ENCODE assay signal across 27 cellular contexts in the genomic region with DNA sequence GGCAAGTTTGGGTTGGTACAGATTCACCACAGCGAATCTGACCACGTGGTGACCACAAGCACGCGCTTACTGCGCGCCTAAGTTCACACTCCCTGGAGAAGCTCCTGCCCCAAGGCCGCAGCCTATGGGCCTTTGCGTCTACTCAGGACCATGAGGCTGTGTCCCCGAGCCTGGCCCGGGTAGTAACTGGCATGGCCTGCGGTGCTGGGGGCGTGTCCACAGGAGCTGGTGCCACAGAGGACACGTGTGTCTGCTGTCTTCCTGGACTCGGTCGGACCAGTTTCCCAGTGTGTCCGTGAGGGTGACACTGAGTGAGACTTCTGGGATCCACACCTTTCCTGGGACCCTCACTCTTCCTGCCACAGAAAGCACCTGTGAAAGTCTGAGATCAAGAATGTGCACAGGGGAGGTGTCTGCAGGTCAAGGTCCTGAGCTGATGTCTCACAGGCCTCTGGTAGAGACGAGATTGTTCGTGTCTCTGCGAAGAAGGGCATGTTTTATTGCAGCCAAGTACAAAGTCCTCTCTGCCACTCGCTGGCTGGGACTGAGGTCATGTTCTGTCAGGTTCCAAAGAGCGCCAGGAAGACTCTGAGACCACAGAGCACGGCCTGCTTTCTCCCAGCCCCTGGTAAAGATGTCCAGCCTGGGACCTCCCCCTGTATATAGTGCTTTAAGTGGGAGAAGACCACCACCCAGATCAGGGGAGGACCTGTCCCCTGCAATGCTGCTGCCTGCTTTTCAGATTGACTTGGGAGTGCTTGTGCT. TPM values are rescaled to one million over a fixed set of nuclear protein-coding genes. Genes with fewer than 3 reads are reported as not detected.
DNase-seq lines count a peak whose midpoint lies in the region; ATAC-seq, FAIRE-seq and TF ChIP-seq lines count a peak whose summit lies in the region.
"Had no signal": no experiment of that assay in that cellular context is flagged by ENCODE, and none has a peak within 500 bp of the region (broad histone marks: within the 10 kb centered on the region; RNA-seq: fewer than 3 reads in every experiment).

No MANE protein-coding gene starts in this region.

- no peak overlapping the region for H3K4ac ChIP-seq in mesendoderm (ENCODE audit: low read depth, low read length)

- peaks cover 3% of the 10 kb centered on the region for H3K79me2 ChIP-seq in HepG2 (ENCODE audit: insufficient read depth, low read length)
- H3K79me2 ChIP-seq in mesendoderm (ENCODE audit: control insufficient read depth, insufficient read depth, low read length) = no peaks in the 10 kb centered on the region

- no peak overlapping the region for H2BK120ac ChIP-seq in mesendoderm (ENCODE audit: low read depth, low read length)

- H2BK5ac ChIP-seq in mesendoderm (ENCODE audit: low read length) = no peak overlapping the region

- H3K9me3 ChIP-seq in cardiac muscle cell (ENCODE audit: low read depth) = no peaks in the 10 kb centered on the region
- no peaks in the 10 kb centered on the region for H3K9me3 ChIP-seq in HepG2 (ENCODE audit: low read length)
- no peaks in the 10 kb centered on the region for H3K9me3 ChIP-seq in upper lobe of right lung
- no peaks in the 10 kb centered on the region for H3K9me3 ChIP-seq in BE2C
- H3K9me3 ChIP-seq: stomach had no signal

- H4K8ac ChIP-seq in mesendoderm (ENCODE audit: low read depth, low read length) = no peak overlapping the region

- H3K4me1 ChIP-seq in cardiac muscle cell (ENCODE audit: low read depth) = peaks cover 15% of the 10 kb centered on the region
- H3K4me1 ChIP-seq in HepG2 (ENCODE audit: insufficient read depth, low read length) = peaks cover 59% of the 10 kb centered on the region
- H3K4me1 ChIP-seq in upper lobe of right lung = no peaks in the 10 kb centered on the region
- H3K4me1 ChIP-seq in BE2C = no peaks in the 10 kb centered on the region
- no peaks in the 10 kb centered on the region for H3K4me1 ChIP-seq in mesendoderm (ENCODE audit: control insufficient read depth, low read depth, low read length)
- H3K4me1 ChIP-seq: stomach had no signal

- in situ Hi-C loops in HepG2 (cut with HindIII; ENCODE audit: extremely low pct_ligation_motif_present, low pct_unique_long_range_greater_than_20kb) = no loop called here

- no peak for DNase-seq in cardiac muscle cell (ENCODE audit: low read depth in 1 of 2, low spot score in 1 of 2)
- no peak for DNase-seq in left cardiac atrium
- peak; percentile 30 for DNase-seq in bronchial epithelial cell (ENCODE audit: low read depth)
- DNase-seq in HepG2 (ENCODE audit: low spot score) = peak; percentile 86
- DNase-seq in upper lobe of right lung = no peak
- DNase-seq in BE2C = no peak
- no peak for DNase-seq in mesendoderm
- DNase-seq in germinal center (ENCODE audit: low spot score) = no peak
- DNase-seq: ACHN; activated CD4-positive, alpha-beta T cell treated with anti-CD3 and anti-CD28 coated beads for 1 hour; CD4-positive, CD25-positive, alpha-beta regulatory T cell; DMS79 treated with DMSO at 0.1 percent for 48 hours; effector CD8-positive, alpha-beta T cell; Kasumi-1; NCI-H1417; NCI-H69; nucleus accumbens; stomach; T-helper 9 cell had no signal

- H2BK15ac ChIP-seq in mesendoderm (replicated peaks; ENCODE audit: low read depth) = no peak overlapping the region

- no peak for TF ChIP-seq RAD21 in HepG2 (CRISPR knock-in tag; IDR thresholded peaks at IDR 0.05)

- no peak overlapping the region for H2AFZ ChIP-seq in HepG2 (ENCODE audit: low read length)

- no peaks in the 10 kb centered on the region for H3K79me1 ChIP-seq in mesendoderm (ENCODE audit: low read length)

- H3K23ac ChIP-seq in mesendoderm (ENCODE audit: low read length) = no peak overlapping the region

- POLR2A ChIA-PET in HepG2 (lab: Yijun Ruan, JAX) = interaction anchor here (0.7 to 2.8 kb wide), 19 partner anchors 15 to 268 kb away, joined by 3 to 35 read pairs (median 4); partner anchors contain the start of genes CAPN15, DECR2, FAM234A and NHLRC4

- no peak overlapping the region for H2AK5ac ChIP-seq in mesendoderm (ENCODE audit: low read length)

- H3K27ac ChIP-seq in cardiac muscle cell = peak overlapping the region; percentile 17
- peak overlapping the region; percentile 93 for H3K27ac ChIP-seq in HepG2 (ENCODE audit: extremely low read length, insufficient read depth, low read length)
- H3K27ac ChIP-seq in upper lobe of right lung = no peak overlapping the region
- H3K27ac ChIP-seq in mesendoderm (ENCODE audit: low read depth, low read length) = no peak overlapping the region
- H3K27ac ChIP-seq: stomach had no signal

- H3K18ac ChIP-seq in mesendoderm (ENCODE audit: low read length) = no peak overlapping the region

- 56% methylated on average over 8 of the region's 22 CpGs for WGBS in HepG2 (ENCODE audit: low lambda C conversion rate)
- WGBS in mesendoderm (ENCODE audit: extremely low coverage, insufficient coverage, low lambda C conversion rate) = no CpG with 5 or more reads among the region's 22 CpGs

- H3K27me3 ChIP-seq in cardiac muscle cell (no peaks in the 10 kb centered on the region), bronchial epithelial cell (ENCODE audit: control insufficient read depth, insufficient read depth, low read length) (no peaks in the 10 kb centered on the region), HepG2 (ENCODE audit: control insufficient read depth in 1 of 2, insufficient read depth in 2 of 2, low read length in 2 of 2) (no peaks in the 10 kb centered on the region), upper lobe of right lung (no peaks in the 10 kb centered on the region), BE2C (no peaks in the 10 kb centered on the region), mesendoderm (ENCODE audit: insufficient read depth, low read length, poor library complexity) (no peaks in the 10 kb centered on the region)
- H3K27me3 ChIP-seq: stomach had no signal

- H4K20me1 ChIP-seq in HepG2 (ENCODE audit: insufficient read depth, low read length) = no peaks in the 10 kb centered on the region

- no peak for TF ChIP-seq CTCF in cardiac muscle cell (IDR thresholded peaks at IDR 0.05; ENCODE audit: low read depth, low read length)
- TF ChIP-seq CTCF in bronchial epithelial cell (IDR thresholded peaks at IDR 0.05; ENCODE audit: insufficient read depth, low read length, severe bottlenecking) = no peak
- TF ChIP-seq CTCF in HepG2 (CRISPR knock-in tag; IDR thresholded peaks at IDR 0.05) = 0 out of 2 replicates have a peak, but pooled peaks have one; percentile 23
- TF ChIP-seq CTCF in upper lobe of right lung (IDR thresholded peaks at IDR 0.05) = no peak
- TF ChIP-seq CTCF in BE2C (IDR thresholded peaks at IDR 0.05; ENCODE audit: low read depth, low read length) = no peak

- CTCF ChIA-PET in HepG2 (lab: Yijun Ruan, JAX; ENCODE audit: low intra/inter-chr PET ratio, low total read pairs) = no interaction called here

- TF ChIP-seq POLR2A in HepG2 (IDR thresholded peaks at IDR 0.05; ENCODE audit: insufficient read depth in 1 of 2, low read depth in 2 of 2, low read length in 2 of 2) = peak; percentile 41 to 67; a peak in 3 of 4 replicates

- H3K4me3 ChIP-seq in cardiac muscle cell (no peak overlapping the region), bronchial epithelial cell (ENCODE audit: low read depth, low read length) (no peak overlapping the region), HepG2 (replicated peaks in 1 of 3; ENCODE audit: insufficient read depth in 1 of 3, low read depth in 2 of 3, low read length in 3 of 3) (peak overlapping the region; percentile 24 to 65 (median 44)), upper lobe of right lung (no peak overlapping the region), BE2C (ENCODE audit: low read depth, low read length) (no peak overlapping the region), mesendoderm (ENCODE audit: low read length) (no peak overlapping the region)
- H3K4me3 ChIP-seq: stomach had no signal

- H3K36me3 ChIP-seq in cardiac muscle cell = no peaks in the 10 kb centered on the region
- peaks cover 3% of the 10 kb centered on the region for H3K36me3 ChIP-seq in bronchial epithelial cell (ENCODE audit: control insufficient read depth, insufficient read depth, low read length)
- peaks cover 13 to 36% of the 10 kb centered on the region in 2 experiments; a peak in 3 of 5 replicates for H3K36me3 ChIP-seq in HepG2 (replicated peaks in 1 of 2; ENCODE audit: control insufficient read depth in 1 of 2, insufficient read depth in 2 of 2, low read length in 2 of 2)
- peaks cover 5% of the 10 kb centered on the region for H3K36me3 ChIP-seq in upper lobe of right lung
- H3K36me3 ChIP-seq in BE2C = no peaks in the 10 kb centered on the region
- no peaks in the 10 kb centered on the region for H3K36me3 ChIP-seq in mesendoderm (ENCODE audit: control insufficient read depth, insufficient read depth, low read length)

- H3K4me2 ChIP-seq in HepG2 (ENCODE audit: low read depth, low read length) (peak overlapping the region; percentile 89), mesendoderm (ENCODE audit: low read length) (no peak overlapping the region)

- intact Hi-C loops in left cardiac atrium (cut with DNase I) (no loop called here), HepG2 (cut with micrococcal nuclease; ENCODE audit: unreplicated experiment) (no loop called here), upper lobe of right lung (cut with DNase I) (no loop called here)

- ATAC-seq in left cardiac atrium (no peak), HepG2 (peak; percentile 82), upper lobe of right lung (peak; percentile 17)
- ATAC-seq: sciatic nerve had no signal

- TF ChIP-seq EP300 in HepG2 (IDR thresholded peaks at IDR 0.05; ENCODE audit: low read depth in 2 of 2, low read length in 2 of 2) (peak; percentile 17 to 56; a peak in 2 of 4 replicates), HepG2 (CRISPR knock-in tag; IDR thresholded peaks at IDR 0.05; ENCODE audit: borderline replicate concordance) (peak; percentile 32; the same call in 1 of the 2 replicates)

- no peak overlapping the region for H4K5ac ChIP-seq in mesendoderm (ENCODE audit: low read length)

- H3K56ac ChIP-seq in mesendoderm (ENCODE audit: low read length) = no peak overlapping the region

- FAIRE-seq in bronchial epithelial cell (lab: Jason Lieb, UNC) = peak; percentile 95
- peak; percentile 97 for FAIRE-seq in HepG2 (lab: Jason Lieb, UNC)
- FAIRE-seq: GM18507, keratinocyte had no signal

- H3K9ac ChIP-seq in HepG2 (ENCODE audit: insufficient read depth, low read depth, low read length) = peak overlapping the region; percentile 80
- H3K9ac ChIP-seq in mesendoderm (ENCODE audit: low read length) = no peak overlapping the region

- BruUV-seq in HepG2 (replicated peaks; lab: Mats Ljungman, UMichigan) = TSS peak; percentile 88

RNA-seq across cellular contexts. Expression of gene CAPN15, which starts 25.2 kb away (rescaled TPM):
- total RNA-seq in cardiac muscle cell (58.2 and 63.3 TPM in 2 replicates), left cardiac atrium (10 to 100 TPM; 19.2 to 25.8 TPM), bronchial epithelial cell (27.1 and 31.9 TPM in 2 replicates), HepG2 (2016; rRNA removed; fragmentation: Illumina TruSeq; extraction: Trizol) (15.0 and 24.5 TPM in 2 replicates), upper lobe of right lung (45.2 TPM)
- polyA plus RNA-seq in cardiac muscle cell (19.0 and 38.1 TPM in 2 replicates), HepG2 (2011; rRNA removed) (14.9 and 22.2 TPM in 2 replicates)
- total RNA-seq in HepG2 (2016; cell fraction: cytosol; rRNA removed; fragmentation: Illumina TruSeq; extraction: Trizol; ENCODE audit: low read depth) = 4.2 and 4.4 TPM in 2 replicates
- total RNA-seq in HepG2 (2016; cell fraction: insoluble cytoplasmic fraction; rRNA removed; fragmentation: Illumina TruSeq; extraction: Trizol) = 12.6 and 24.1 TPM in 2 replicates
- total RNA-seq in HepG2 (2016; cell fraction: membrane; rRNA removed; fragmentation: Illumina TruSeq; extraction: Trizol) = 16.3 and 16.4 TPM in 2 replicates
- 14.9 and 20.4 TPM in 2 replicates for total RNA-seq in HepG2 (2016; cell fraction: nucleus; rRNA removed; fragmentation: Illumina TruSeq; extraction: Trizol)
- polyA plus RNA-seq in HepG2 (2011; cell fraction: cytosol; rRNA removed) = 11.3 and 22.6 TPM in 2 replicates
- polyA plus RNA-seq in HepG2 (2011; cell fraction: nucleus; rRNA removed) = 103 and 145 TPM in 2 replicates
- polyA plus RNA-seq in HepG2 (2012) = 17.6 and 19.5 TPM in 2 replicates
- polyA plus RNA-seq in HepG2 (2016; cell fraction: cytosol; fragmentation: Illumina TruSeq; extraction: Trizol; ENCODE audit: low read depth) = 5.8 and 6.0 TPM in 2 replicates
- polyA plus RNA-seq in HepG2 (2016; cell fraction: insoluble cytoplasmic fraction; fragmentation: Illumina TruSeq; extraction: Trizol; ENCODE audit: low read depth) = 20.7 and 26.7 TPM in 2 replicates
- 16.3 and 19.3 TPM in 2 replicates for polyA plus RNA-seq in HepG2 (2016; cell fraction: membrane; fragmentation: Illumina TruSeq; extraction: Trizol; ENCODE audit: low read depth)
- 67.7 and 68.0 TPM in 2 replicates for polyA plus RNA-seq in HepG2 (2016; cell fraction: nucleus; fragmentation: Illumina TruSeq; extraction: Trizol; ENCODE audit: insufficient read depth, low read depth)
- polyA minus RNA-seq in HepG2 (2011; rRNA and poly(A)+ RNA removed; ENCODE audit: low replicate concordance) = 22.1 and 60.1 TPM in 2 replicates
- 39.5 and 41.1 TPM in 2 replicates for polyA minus RNA-seq in HepG2 (2011; cell fraction: cytosol; rRNA and poly(A)+ RNA removed)
- polyA minus RNA-seq in HepG2 (2011; cell fraction: nucleus; rRNA and poly(A)+ RNA removed) = 16.0 and 18.4 TPM in 2 replicates
- polyA plus RNA-seq in BE2C (2012; ENCODE audit: insufficient read depth, insufficient read length, low read depth) = 198 TPM
- polyA plus RNA-seq in mesendoderm (2013, experiment 1 of 2) = 41.7 TPM
- polyA plus RNA-seq in mesendoderm (2013, experiment 2 of 2) = 42.1 TPM

RNA-seq across cellular contexts. Expression of gene PRR35, which starts 57.8 kb away (rescaled TPM):
- total RNA-seq in cardiac muscle cell (0.14 and 0.66 TPM in 2 replicates), left cardiac atrium (not detected), bronchial epithelial cell (not detected in 2 replicates), HepG2 (2016; rRNA removed; fragmentation: Illumina TruSeq; extraction: Trizol) (0.07 TPM in 1 of 2 replicates, not detected in the other), upper lobe of right lung (not detected)
- polyA plus RNA-seq in cardiac muscle cell (0.40 TPM in 1 of 2 replicates, not detected in the other), HepG2 (2011; rRNA removed) (0.16 and 0.38 TPM in 2 replicates)
- not detected in 2 replicates for total RNA-seq in HepG2 (2016; cell fraction: cytosol; rRNA removed; fragmentation: Illumina TruSeq; extraction: Trizol; ENCODE audit: low read depth)
- not detected in 2 replicates for total RNA-seq in HepG2 (2016; cell fraction: insoluble cytoplasmic fraction; rRNA removed; fragmentation: Illumina TruSeq; extraction: Trizol)
- total RNA-seq in HepG2 (2016; cell fraction: membrane; rRNA removed; fragmentation: Illumina TruSeq; extraction: Trizol) = not detected in 2 replicates
- not detected in 2 replicates for total RNA-seq in HepG2 (2016; cell fraction: nucleus; rRNA removed; fragmentation: Illumina TruSeq; extraction: Trizol)
- polyA plus RNA-seq in HepG2 (2011; cell fraction: cytosol; rRNA removed) = 0.23 and 0.28 TPM in 2 replicates
- polyA plus RNA-seq in HepG2 (2011; cell fraction: nucleus; rRNA removed) = 0.81 and 1.2 TPM in 2 replicates
- 0.63 and 0.74 TPM in 2 replicates for polyA plus RNA-seq in HepG2 (2012)
- not detected in 2 replicates for polyA plus RNA-seq in HepG2 (2016; cell fraction: cytosol; fragmentation: Illumina TruSeq; extraction: Trizol; ENCODE audit: low read depth)
- polyA plus RNA-seq in HepG2 (2016; cell fraction: insoluble cytoplasmic fraction; fragmentation: Illumina TruSeq; extraction: Trizol; ENCODE audit: low read depth) = not detected in 2 replicates
- not detected in 2 replicates for polyA plus RNA-seq in HepG2 (2016; cell fraction: membrane; fragmentation: Illumina TruSeq; extraction: Trizol; ENCODE audit: low read depth)
- polyA plus RNA-seq in HepG2 (2016; cell fraction: nucleus; fragmentation: Illumina TruSeq; extraction: Trizol; ENCODE audit: insufficient read depth, low read depth) = not detected in 2 replicates
- 0.12 TPM in 1 of 2 replicates, not detected in the other for polyA minus RNA-seq in HepG2 (2011; rRNA and poly(A)+ RNA removed; ENCODE audit: low replicate concordance)
- 0.35 and 0.40 TPM in 2 replicates for polyA minus RNA-seq in HepG2 (2011; cell fraction: cytosol; rRNA and poly(A)+ RNA removed)
- polyA minus RNA-seq in HepG2 (2011; cell fraction: nucleus; rRNA and poly(A)+ RNA removed) = not detected in 2 replicates
- polyA plus RNA-seq in BE2C (2012; ENCODE audit: insufficient read depth, insufficient read length, low read depth) = 0.91 TPM
- 0.04 TPM for polyA plus RNA-seq in mesendoderm (2013, experiment 1 of 2)
- polyA plus RNA-seq in mesendoderm (2013, experiment 2 of 2) = 0.03 TPM
- total RNA-seq: activated CD8-positive, alpha-beta memory T cell treated with anti-CD3 and anti-CD28 coated beads for 36 hours; activated T-helper 2 cell treated with anti-CD3 and anti-CD28 coated beads, Interferon-gamma antibody, Interleukin-2, Interleukin-4, amounts not matched to agents 10 μg/mL and 5 μg/mL and 100 μg/mL, durations not matched to agents 14 hours and 24 hours and 36 hours; CD4-positive, CD25-positive, alpha-beta regulatory T cell; fibroblast of lung; OCI-LY7; sciatic nerve; stomach; ureter had no signal
- polyA plus RNA-seq: CD4-positive, CD25-positive, alpha-beta regulatory T cell; fibroblast of lung; keratinocyte; stomach had no signal

Comparison
In these comparisons a context has a peak if more than half of its experiments do, and no peak if none do; other contexts are left out.
1. DNase-seq: peak in bronchial epithelial cell (single experiment) and HepG2 (single experiment); none in cardiac muscle cell (0 of 2), left cardiac atrium (single experiment), upper lobe of right lung (single experiment), BE2C (single experiment), mesendoderm (single experiment) and germinal center (single experiment).
2. H3K27ac ChIP-seq: peak in cardiac muscle cell (single experiment) and HepG2 (single experiment); none in upper lobe of right lung (single experiment) and mesendoderm (single experiment).
3. H3K4me3 ChIP-seq: peak in HepG2 (3 of 3); none in cardiac muscle cell (single experiment), bronchial epithelial cell (single experiment), upper lobe of right lung (single experiment), BE2C (single experiment) and mesendoderm (single experiment).
4. ATAC-seq: peak in HepG2 (single experiment) and upper lobe of right lung (single experiment); none in left cardiac atrium (0 of 2).